In the genomic region with DNA sequence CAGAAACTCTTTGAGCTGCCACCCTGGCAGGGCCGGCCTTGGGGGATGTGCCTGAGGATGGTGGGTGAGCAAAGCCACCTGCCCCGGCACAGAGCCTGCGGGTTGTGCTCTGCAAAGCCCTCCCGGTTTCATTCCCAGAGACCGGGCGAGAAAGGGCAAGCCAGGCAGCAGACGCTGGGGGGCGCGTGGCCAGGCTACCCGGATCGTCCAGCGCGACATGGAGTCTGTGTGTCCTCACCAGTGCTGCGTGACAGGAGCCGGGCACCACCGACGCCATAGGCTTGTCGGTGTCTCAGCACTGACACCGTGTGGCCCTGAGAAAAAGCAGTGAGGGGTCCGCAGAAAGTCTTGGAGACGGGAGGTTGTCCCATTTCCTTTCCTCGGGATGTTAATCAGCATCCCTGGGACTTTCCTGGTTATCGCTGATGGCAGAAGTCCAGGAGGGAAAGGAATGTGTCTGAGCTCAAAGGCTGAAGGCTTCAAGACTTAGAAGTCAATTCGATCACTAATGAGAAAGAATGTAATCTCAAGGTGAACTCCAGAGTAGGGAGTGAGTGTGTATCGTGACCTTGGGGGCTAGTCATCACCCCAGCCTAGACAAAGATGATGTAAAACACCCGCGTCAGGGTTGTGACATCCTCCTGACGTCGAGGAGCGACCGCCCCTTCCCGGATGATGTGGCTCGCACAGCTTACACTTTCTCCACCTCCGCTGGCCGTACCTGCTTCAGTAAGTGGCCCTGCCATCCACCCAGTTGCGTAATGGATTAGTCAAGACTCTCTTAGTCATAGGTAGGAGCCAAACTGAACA, we compare ENCODE assay signal across 8 cellular contexts. TPM values are rescaled to one million over a fixed set of nuclear protein-coding genes. Genes with fewer than 3 reads are reported as not detected.
DNase-seq lines count a peak whose midpoint lies in the region; ATAC-seq and TF ChIP-seq lines count a peak whose summit lies in the region.

No MANE protein-coding gene starts in this region.

- H3K27ac ChIP-seq in effector memory CD4-positive, alpha-beta T cell (ENCODE audit: insufficient read depth, low read length, poor library complexity, severe bottlenecking), result no peak overlapping the region

- peaks cover 4% of the 10 kb centered on the region for H3K4me1 ChIP-seq in effector memory CD4-positive, alpha-beta T cell (ENCODE audit: control insufficient read depth, insufficient read depth, low read length, poor library complexity, severe bottlenecking)

- H3K9me3 ChIP-seq in effector memory CD4-positive, alpha-beta T cell (ENCODE audit: control insufficient read depth, low read length), result no peaks in the 10 kb centered on the region

- H3K4me3 ChIP-seq in AG09309 (ENCODE audit: control insufficient read depth, low read depth, low read length) (peak overlapping the region; percentile 2), lower leg skin (ENCODE audit: low read depth, poor library complexity, severe bottlenecking) (no peak overlapping the region)
- peak overlapping the region; percentile 24 for H3K4me3 ChIP-seq in effector memory CD4-positive, alpha-beta T cell (ENCODE audit: insufficient read depth, low read depth, low read length, poor library complexity, severe bottlenecking)

- TF ChIP-seq CTCF in AG09309 (IDR thresholded peaks at IDR 0.05; ENCODE audit: control insufficient read depth, insufficient read depth, low read depth, low read length, missing control alignments) (peak; percentile 64), lower leg skin (IDR thresholded peaks at IDR 0.05) (no peak)

- 8 to 15% methylated on average over 32 to 36 of the region's 36 CpGs for WGBS in lower leg skin, 2 donors

- no peak for TF ChIP-seq POLR2A in lower leg skin (IDR thresholded peaks at IDR 0.05)

- H3K27me3 Mint-ChIP-seq in activated CD4-positive, alpha-beta T cell treated with anti-CD3 and anti-CD28 coated beads, Interleukin-2, amount 10 ng/mL, durations not matched to agents 24 days and 14 days, result peaks cover 44% of the 10 kb centered on the region

- intact Hi-C loops in activated CD4-positive, alpha-beta T cell treated with anti-CD3 and anti-CD28 coated beads, Interleukin-2, amount 10 ng/mL, durations not matched to agents 24 days and 14 days (cut with micrococcal nuclease), result no loop called here
- intact Hi-C loops in lower leg skin (cut with DNase I; ENCODE audit: low total_unique reads), result loop anchor here (5.0 kb wide), 1 partner anchor 70 kb away; no protein-coding TSS in a partner anchor

- H3K36me3 Mint-ChIP-seq in activated CD4-positive, alpha-beta T cell treated with anti-CD3 and anti-CD28 coated beads, Interleukin-2, amount 10 ng/mL, durations not matched to agents 24 days and 14 days (ENCODE audit: low read depth), result no peaks in the 10 kb centered on the region

- no peak for ATAC-seq in HG03025 (IDR thresholded peaks at IDR 0.05; ENCODE audit: low FRiP score, unreplicated experiment)

- peaks cover 11% of the 10 kb centered on the region for H3K4me1 Mint-ChIP-seq in activated CD4-positive, alpha-beta T cell treated with anti-CD3 and anti-CD28 coated beads, Interleukin-2, amount 10 ng/mL, durations not matched to agents 24 days and 14 days

- H3K4me3 Mint-ChIP-seq in activated CD4-positive, alpha-beta T cell treated with anti-CD3 and anti-CD28 coated beads, Interleukin-2, amount 10 ng/mL, durations not matched to agents 24 days and 14 days, result peak overlapping the region; percentile 51

- no peaks in the 10 kb centered on the region for H3K9me3 Mint-ChIP-seq in activated CD4-positive, alpha-beta T cell treated with anti-CD3 and anti-CD28 coated beads, Interleukin-2, amount 10 ng/mL, durations not matched to agents 24 days and 14 days

- no peaks in the 10 kb centered on the region for H3K36me3 ChIP-seq in effector memory CD4-positive, alpha-beta T cell (ENCODE audit: control insufficient read depth, insufficient read depth, low read length)

- H3K27me3 ChIP-seq in effector memory CD4-positive, alpha-beta T cell (replicated peaks; ENCODE audit: control insufficient read depth, insufficient read depth, low read length, poor library complexity, severe bottlenecking), result no peaks in the 10 kb centered on the region

- DNase-seq in AG09309 (ENCODE audit: low read depth), result no peak
- DNase-seq in H4 (ENCODE audit: low spot score), result peak; percentile 87
- DNase-seq in NCI-H524 (lab: John Stamatoyannopoulos, UW), result peak; percentile 87 to 94
- peak; percentile 82 for DNase-seq in activated CD4-positive, alpha-beta T cell treated with anti-CD3 and anti-CD28 coated beads, Interleukin-2, amount 10 ng/mL, durations not matched to agents 24 days and 14 days
- peak; percentile 39 to 57 (median 53) for DNase-seq in effector memory CD4-positive, alpha-beta T cell
- peak; percentile 84 to 91 for DNase-seq in lower leg skin (ENCODE audit: low spot score in 2 of 2)
- peak; percentile 41 to 47 for DNase-seq in stimulated activated CD4-positive, alpha-beta T cell treated with anti-CD3 and anti-CD28 coated beads, Interleukin-4, amount 100 ng/mL, for 48 hours (ENCODE audit: low read depth in 2 of 2)

- peak overlapping the region; percentile 37 for H3K27ac Mint-ChIP-seq in activated CD4-positive, alpha-beta T cell treated with anti-CD3 and anti-CD28 coated beads, Interleukin-2, amount 10 ng/mL, durations not matched to agents 24 days and 14 days

RNA-seq across cellular contexts. Expression of a gene that starts 36.3 kb away (rescaled TPM):
- not detected in 2 replicates for total RNA-seq in H4 (2014; rRNA removed; shearing (Covaris generic))
- not detected in 2 replicates for total RNA-seq in activated CD4-positive, alpha-beta T cell treated with anti-CD3 and anti-CD28 coated beads, Interleukin-2, amount 10 ng/mL, durations not matched to agents 24 days and 14 days
- 10 to 100 TPM; 49.8 to 67.2 (median 51.5) TPM for total RNA-seq in lower leg skin

RNA-seq across cellular contexts. Expression of a gene that starts 37.2 kb away (rescaled TPM):
- not detected in 2 replicates for total RNA-seq in H4 (2014; rRNA removed; shearing (Covaris generic))
- not detected in 2 replicates for total RNA-seq in activated CD4-positive, alpha-beta T cell treated with anti-CD3 and anti-CD28 coated beads, Interleukin-2, amount 10 ng/mL, durations not matched to agents 24 days and 14 days
- total RNA-seq in lower leg skin, result 10 to 100 TPM; 22.0 to 51.6 (median 29.2) TPM

Comparison
In these comparisons a context has a peak if more than half of its experiments do, and no peak if none do; other contexts are left out.
1. RNA of a gene that starts 36.3 kb away (total RNA-seq): 49.8 to 67.2 TPM in lower leg skin; not detected in H4 and not detected in activated CD4-positive, alpha-beta T cell treated with anti-CD3 and anti-CD28 coated beads, Interleukin-2, amount 10 ng/mL, durations not matched to agents 24 days and 14 days; every median in the first group is over 10 times any median in the second.
2. RNA of a gene that starts 37.2 kb away (total RNA-seq): 22.0 to 51.6 TPM in lower leg skin; not detected in H4 and not detected in activated CD4-positive, alpha-beta T cell treated with anti-CD3 and anti-CD28 coated beads, Interleukin-2, amount 10 ng/mL, durations not matched to agents 24 days and 14 days; every median in the first group is over 10 times any median in the second.